ENCODE assay signal across 8 cellular contexts in the genomic region with DNA sequence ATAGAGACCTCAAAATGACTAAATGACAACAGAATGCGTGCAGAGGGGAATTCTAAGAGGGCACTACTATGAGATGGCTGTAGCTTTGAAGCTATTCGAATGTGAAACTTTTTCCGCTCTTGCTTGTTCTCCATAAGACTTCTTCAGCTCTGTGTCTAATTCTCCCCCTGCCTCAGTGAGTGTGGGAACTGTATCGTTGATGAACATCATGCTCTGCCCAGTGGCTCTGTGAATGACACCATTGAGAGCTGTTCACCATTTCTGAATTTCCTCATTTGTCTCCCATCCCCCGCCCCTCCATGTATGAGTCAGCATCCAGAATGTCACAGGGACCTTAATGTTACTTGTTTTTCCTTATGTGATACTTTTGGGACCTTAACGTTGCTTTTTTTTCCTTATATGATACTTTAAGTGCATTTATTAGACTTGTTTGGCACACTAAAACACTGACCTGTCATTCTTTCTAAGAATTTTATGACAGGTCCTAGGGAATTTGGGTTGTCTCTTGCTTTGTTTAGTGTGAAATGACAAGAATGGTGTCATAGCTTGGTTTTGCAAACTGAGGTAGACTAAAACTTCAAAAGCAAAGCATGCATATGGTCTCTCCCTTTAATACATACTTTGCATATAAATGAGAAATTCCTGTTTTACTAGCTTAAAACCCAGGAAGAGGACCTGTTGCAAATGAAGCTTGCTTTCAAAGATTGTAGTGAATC.
DNase-seq lines count a peak whose midpoint lies in the region; ATAC-seq and TF ChIP-seq lines count a peak whose summit lies in the region.

No MANE protein-coding gene starts in this region.

- H3K9me3 ChIP-seq in effector memory CD4-positive, alpha-beta T cell (ENCODE audit: control insufficient read depth, low read length), result no peaks in the 10 kb centered on the region

- no peaks in the 10 kb centered on the region for H3K27me3 ChIP-seq in effector memory CD4-positive, alpha-beta T cell (replicated peaks; ENCODE audit: control insufficient read depth, insufficient read depth, low read length, poor library complexity, severe bottlenecking)

- no peaks in the 10 kb centered on the region for H3K9me3 Mint-ChIP-seq in progenitor cell of endocrine pancreas (ENCODE audit: low read depth)

- H3K4me3 Mint-ChIP-seq in progenitor cell of endocrine pancreas (ENCODE audit: low read depth), result no peak overlapping the region

- H3K36me3 ChIP-seq in effector memory CD4-positive, alpha-beta T cell (ENCODE audit: control insufficient read depth, insufficient read depth, low read length), result no peaks in the 10 kb centered on the region

- H3K27me3 Mint-ChIP-seq in progenitor cell of endocrine pancreas, result no peaks in the 10 kb centered on the region

- H3K36me3 Mint-ChIP-seq in progenitor cell of endocrine pancreas (ENCODE audit: insufficient read depth), result peaks cover 14% of the 10 kb centered on the region

- ATAC-seq in GM19023 (IDR thresholded peaks at IDR 0.05; ENCODE audit: unreplicated experiment) (peak; percentile 33), HG03565 (IDR thresholded peaks at IDR 0.05; ENCODE audit: unreplicated experiment) (peak; percentile 39)

- TF ChIP-seq CTCF in progenitor cell of endocrine pancreas (IDR thresholded peaks at IDR 0.05; ENCODE audit: unreplicated experiment), result no peak

- H3K4me1 Mint-ChIP-seq in progenitor cell of endocrine pancreas (ENCODE audit: low read depth), result peaks cover 58% of the 10 kb centered on the region

- no peak overlapping the region for H3K27ac ChIP-seq in effector memory CD4-positive, alpha-beta T cell (ENCODE audit: insufficient read depth, low read length, poor library complexity, severe bottlenecking)

- H3K27ac Mint-ChIP-seq in progenitor cell of endocrine pancreas, result peak overlapping the region; percentile 92

- peaks cover 20% of the 10 kb centered on the region for H3K4me1 ChIP-seq in effector memory CD4-positive, alpha-beta T cell (ENCODE audit: control insufficient read depth, insufficient read depth, low read length, poor library complexity, severe bottlenecking)

- no peak overlapping the region for H3K4me3 ChIP-seq in effector memory CD4-positive, alpha-beta T cell (ENCODE audit: insufficient read depth, low read depth, low read length, poor library complexity, severe bottlenecking)

- DNase-seq in AML-193 (lab: John Stamatoyannopoulos, UW) (peak; percentile 48 to 60), glomerular visceral epithelial cell (ENCODE audit: extremely low spot score) (peak; percentile 48), progenitor cell of endocrine pancreas (ENCODE audit: low spot score, unreplicated experiment) (no peak), AG08395 (ENCODE audit: low spot score) (no peak)
- DNase-seq in activated CD4-positive, alpha-beta T cell treated with anti-CD3 and anti-CD28 coated beads, Interleukin-2, amount 50 U/mL, for 4 hours, result peak; percentile 23 to 32
- no peak for DNase-seq in effector memory CD4-positive, alpha-beta T cell

Comparison
In these comparisons a context has a peak if more than half of its experiments do, and no peak if none do; other contexts are left out.
1. DNase-seq: peak in AML-193 (2 of 2), activated CD4-positive, alpha-beta T cell treated with anti-CD3 and anti-CD28 coated beads, Interleukin-2, amount 50 U/mL, for 4 hours (2 of 2) and glomerular visceral epithelial cell (single experiment); none in progenitor cell of endocrine pancreas (single experiment), effector memory CD4-positive, alpha-beta T cell (0 of 3) and AG08395 (single experiment).